Comparison of ENCODE assay signal across 1 cellular context in genomic region chr3:152083058-152083457, GRCh38.
TF ChIP-seq lines count a peak whose summit lies in the region.

No MANE protein-coding gene starts in this region.

TF ChIP-seq in GM23338, 12 proteins besides CTCF, POLR2A, EP300 and RAD21 (continued from another document):
- TF ChIP-seq REST (IDR thresholded peaks at IDR 0.05; ENCODE audit: unreplicated experiment) (no peak), ZNF114 (CRISPR knock-in tag; IDR thresholded peaks at IDR 0.05) (no peak), JUNB (IDR thresholded peaks at IDR 0.05; ENCODE audit: unreplicated experiment) (no peak), EZH2 (IDR thresholded peaks at IDR 0.05; ENCODE audit: low read depth, unreplicated experiment) (no peak)
